ENCODE assay signal across 8 cellular contexts in genomic region chr3:49092948-49093852, GRCh38. TPM values are rescaled to one million over a fixed set of nuclear protein-coding genes. Genes with fewer than 3 reads are reported as not detected.
DNase-seq lines count a peak whose midpoint lies in the region; ATAC-seq and TF ChIP-seq lines count a peak whose summit lies in the region.

No MANE protein-coding gene starts in this region.

- peak overlapping the region; percentile 92 to 95 for H3K27ac ChIP-seq in left lung

- H3K4me3 ChIP-seq in left lung: peak overlapping the region; percentile 90 to 96

- no peaks in the 10 kb centered on the region for H3K27me3 Mint-ChIP-seq in activated CD4-positive, alpha-beta T cell treated with anti-CD3 and anti-CD28 coated beads, Interleukin-2, amount 10 ng/mL, durations not matched to agents 24 days and 14 days

- no peaks in the 10 kb centered on the region for H3K9me3 Mint-ChIP-seq in activated CD4-positive, alpha-beta T cell treated with anti-CD3 and anti-CD28 coated beads, Interleukin-2, amount 10 ng/mL, durations not matched to agents 24 days and 14 days

- intact Hi-C loops in activated CD4-positive, alpha-beta T cell treated with anti-CD3 and anti-CD28 coated beads, Interleukin-2, amount 10 ng/mL, durations not matched to agents 24 days and 14 days (cut with micrococcal nuclease): loop anchor here (2.0 to 5.0 kb wide), 5 partner anchors 246 to 376 kb away; partner anchors contain the start of genes GPX1, IP6K2, NICN1 and PRKAR2A
- intact Hi-C loops in left lung (cut with DNase I): no loop called here

- peak overlapping the region; percentile 96 for H3K4me3 Mint-ChIP-seq in activated CD4-positive, alpha-beta T cell treated with anti-CD3 and anti-CD28 coated beads, Interleukin-2, amount 10 ng/mL, durations not matched to agents 24 days and 14 days

- H3K36me3 Mint-ChIP-seq in activated CD4-positive, alpha-beta T cell treated with anti-CD3 and anti-CD28 coated beads, Interleukin-2, amount 10 ng/mL, durations not matched to agents 24 days and 14 days (ENCODE audit: low read depth): peaks cover 27% of the 10 kb centered on the region

- H3K27me3 ChIP-seq in left lung: no peaks in the 10 kb centered on the region

- peaks cover 17% of the 10 kb centered on the region for H3K4me1 Mint-ChIP-seq in activated CD4-positive, alpha-beta T cell treated with anti-CD3 and anti-CD28 coated beads, Interleukin-2, amount 10 ng/mL, durations not matched to agents 24 days and 14 days

- peaks cover 0 to 23% of the 10 kb centered on the region in 2 donors for H3K36me3 ChIP-seq in left lung

- no peaks in the 10 kb centered on the region for H3K9me3 ChIP-seq in left lung

- H3K4me1 ChIP-seq in left lung: peaks cover 15 to 41% of the 10 kb centered on the region in 2 donors

- peak; percentile 59 for DNase-seq in 8988T
- DNase-seq in NCI-H2196 (lab: John Stamatoyannopoulos, UW; ENCODE audit: unreplicated experiment): peak; percentile 49
- DNase-seq in activated CD4-positive, alpha-beta T cell treated with anti-CD3 and anti-CD28 coated beads, Interleukin-2, amount 10 ng/mL, durations not matched to agents 24 days and 14 days: peak; percentile 96
- peak; percentile 63 for DNase-seq in dedifferentiated amniotic fluid mesenchymal stem cell (ENCODE audit: extremely low spot score)
- peak; percentile 73 to 92 for DNase-seq in left lung
- peak; percentile 67 for DNase-seq in stimulated activated CD4-positive, alpha-beta T cell treated with anti-CD3 and anti-CD28 coated beads, Interleukin-2, amount 100 ng/mL, for 4 hours (ENCODE audit: low read depth)

- TF ChIP-seq POLR2A in GM18505 (IDR thresholded peaks at IDR 0.05; ENCODE audit: borderline replicate concordance, extremely low read depth, insufficient read depth, insufficient read length): no peak

- no peak for TF ChIP-seq CTCF in left lung (IDR thresholded peaks at IDR 0.05)

- H3K27ac Mint-ChIP-seq in activated CD4-positive, alpha-beta T cell treated with anti-CD3 and anti-CD28 coated beads, Interleukin-2, amount 10 ng/mL, durations not matched to agents 24 days and 14 days: peak overlapping the region; percentile 97

- peak; percentile 31 for ATAC-seq in GM18505 (IDR thresholded peaks at IDR 0.05; ENCODE audit: unreplicated experiment)
- peak; percentile 30 for ATAC-seq in HG03039 (IDR thresholded peaks at IDR 0.05; ENCODE audit: unreplicated experiment)
- peak; percentile 63 for ATAC-seq in left lung

RNA-seq across cellular contexts. Expression of gene QRICH1, which starts 0.7 kb away (rescaled TPM):
- 138 and 152 TPM in 2 replicates for total RNA-seq in activated CD4-positive, alpha-beta T cell treated with anti-CD3 and anti-CD28 coated beads, Interleukin-2, amount 10 ng/mL, durations not matched to agents 24 days and 14 days
- 10 to 100 TPM; 71.6 to 74.2 TPM for total RNA-seq in left lung

RNA-seq across cellular contexts. Expression of gene QARS1, which starts 11.4 kb away (rescaled TPM):
- 188 and 192 TPM in 2 replicates for total RNA-seq in activated CD4-positive, alpha-beta T cell treated with anti-CD3 and anti-CD28 coated beads, Interleukin-2, amount 10 ng/mL, durations not matched to agents 24 days and 14 days
- 100 to 1,000 TPM; 173 to 180 TPM for total RNA-seq in left lung

RNA-seq across cellular contexts. Expression of gene USP19, which starts 27.4 kb away (rescaled TPM):
- 57.2 and 64.9 TPM in 2 replicates for total RNA-seq in activated CD4-positive, alpha-beta T cell treated with anti-CD3 and anti-CD28 coated beads, Interleukin-2, amount 10 ng/mL, durations not matched to agents 24 days and 14 days
- total RNA-seq in left lung: 10 to 100 TPM; 50.9 to 54.7 TPM

RNA-seq across cellular contexts. Expression of gene LAMB2, which starts 39.6 kb away (rescaled TPM):
- not detected in 2 replicates for total RNA-seq in activated CD4-positive, alpha-beta T cell treated with anti-CD3 and anti-CD28 coated beads, Interleukin-2, amount 10 ng/mL, durations not matched to agents 24 days and 14 days
- 100 to 1,000 TPM; 283 to 484 TPM for total RNA-seq in left lung

Comparison
In these comparisons a context has a peak if more than half of its experiments do, and no peak if none do; other contexts are left out.
1. Peak in every context shown above with its lines: DNase-seq, ATAC-seq, H3K4me3 ChIP-seq and H3K27ac ChIP-seq.